33 cellular contexts compared by ENCODE assay signal in genomic region chr12:41963398-41963797, GRCh38.
"Had no signal": no experiment of that assay in that cellular context is flagged by ENCODE, and none has a peak within 500 bp of the region (broad histone marks: within the 10 kb centered on the region; RNA-seq: fewer than 3 reads in every experiment).

No MANE protein-coding gene starts in this region.

- H3K4me3 ChIP-seq: MG63 had no signal

- H3K27me3 ChIP-seq: MG63 had no signal

- DNase-seq: Karpas-422, MG63, MM.1S, MV-4-11, NCI-H1048, NCI-H1092, NCI-H1092 treated with DMSO at 0.1 percent for 48 hours, NCI-H1105, NCI-H1105 treated with DMSO at 0.1 percent for 48 hours, NCI-H1417, NCI-H1417 treated with DMSO at 0.1 percent for 48 hours, NCI-H1436, NCI-H1436 treated with DMSO at 0.1 percent for 48 hours, NCI-H146, NCI-H1694, NCI-H1694 treated with DMSO at 0.1 percent for 48 hours, NCI-H187, NCI-H187 treated with DMSO at 0.1 percent for 48 hours, NCI-H1930, NCI-H2029, NCI-H2029 treated with DMSO at 0.1 percent for 48 hours, NCI-H2081, NCI-H2081 treated with DMSO at 0.1 percent for 48 hours, NCI-H2107, NCI-H2171, NCI-H2171 treated with DMSO at 0.1 percent for 48 hours, NCI-H2227 treated with DMSO at 0.1 percent for 48 hours, NCI-H226, NCI-H345, NCI-H446, NCI-H446 treated with DMSO at 0.1 percent for 48 hours, NCI-H510A, NCI-H510A treated with DMSO at 0.1 percent for 48 hours had no signal

- H3K9me3 ChIP-seq: MG63 had no signal

- H3K36me3 ChIP-seq: MG63 had no signal
